In genomic region chr3:49786357-49787181, GRCh38 we compare ENCODE assay signal across 8 cellular contexts. TPM values are rescaled to one million over a fixed set of nuclear protein-coding genes. Genes with fewer than 3 reads are reported as not detected.
A peak's percentile ranks its signal among the peaks of the same experiment; 100 is the strongest.
DNase-seq lines count a peak whose midpoint lies in the region; ATAC-seq and TF ChIP-seq lines count a peak whose summit lies in the region.

IP6K1 (minus strand) TSS chr3:49786542; CDS start chr3:49748040, 38,502 bp downstream.

- WGBS in testis, 2 donors = 3% methylated on average over 25 to 52 of the region's 55 CpGs

- peaks cover 4% of the 10 kb centered on the region for H3K36me3 Mint-ChIP-seq in activated naive CD8-positive, alpha-beta T cell

- no peak for TF ChIP-seq CTCF in GM10266 (IDR thresholded peaks at IDR 0.05; ENCODE audit: control insufficient read depth, insufficient read depth, low read depth, missing control alignments)
- no peak for TF ChIP-seq CTCF in omental fat pad (IDR thresholded peaks at IDR 0.05)
- TF ChIP-seq CTCF in testis (IDR thresholded peaks at IDR 0.05) = no peak

- H3K4me3 Mint-ChIP-seq in activated naive CD8-positive, alpha-beta T cell = peak within 1 kb of the TSS; percentile 95

- ATAC-seq in HG02623 (IDR thresholded peaks at IDR 0.05; ENCODE audit: unreplicated experiment) = peak; percentile 97
- peak; percentile 99 for ATAC-seq in omental fat pad (ENCODE audit: low FRiP score)

- TF ChIP-seq POLR2A in testis (IDR thresholded peaks at IDR 0.05) = peak; percentile 34

- peak within 1 kb of the TSS; percentile 99 for H3K27ac ChIP-seq in testis

- intact Hi-C loops in testis (cut with DNase I; ENCODE audit: low total_unique reads) = no loop called here

- peak within 1 kb of the TSS; percentile 96 for H3K27ac Mint-ChIP-seq in activated naive CD8-positive, alpha-beta T cell

- peak within 1 kb of the TSS; percentile 93 to 96 for H3K4me3 ChIP-seq in testis

- no peaks in the 10 kb centered on the region for H3K27me3 ChIP-seq in testis

- no peaks in the 10 kb centered on the region for H3K27me3 Mint-ChIP-seq in activated naive CD8-positive, alpha-beta T cell

- DNase-seq in GM10266 (ENCODE audit: extremely low spot score) (peak; percentile 100), NCI-H1105 (lab: John Stamatoyannopoulos, UW) (peak; percentile 93), SKM-1 treated with dmso at 0.1 percent for 144 hours (lab: John Stamatoyannopoulos, UW; ENCODE audit: unreplicated experiment) (peak; percentile 99), glomerular visceral epithelial cell (ENCODE audit: extremely low spot score) (peak; percentile 100), omental fat pad (ENCODE audit: low spot score) (peak; percentile 100), testis (peak; percentile 100)

- no peaks in the 10 kb centered on the region for H3K9me3 Mint-ChIP-seq in activated naive CD8-positive, alpha-beta T cell (ENCODE audit: low read depth)

- peaks cover 34% of the 10 kb centered on the region for H3K4me1 Mint-ChIP-seq in activated naive CD8-positive, alpha-beta T cell (ENCODE audit: low read depth)

- peaks cover 33% of the 10 kb centered on the region for H3K4me1 ChIP-seq in testis

- H3K36me3 ChIP-seq in testis (ENCODE audit: low read depth, missing control alignments) = no peaks in the 10 kb centered on the region

- no peaks in the 10 kb centered on the region for H3K9me3 ChIP-seq in testis

RNA-seq across cellular contexts. Expression of gene IP6K1, which starts in this region (rescaled TPM):
- 10 to 100 TPM; 30.5 to 41.3 (median 35.8) TPM for total RNA-seq in omental fat pad
- 100 to 1,000 TPM in 1 of 2 donors, 10 to 100 TPM in 1; 97.4 to 134 TPM for total RNA-seq in testis
- polyA plus RNA-seq in testis (ENCODE audit: insufficient read depth, low read depth, low replicate concordance) = 96.0 TPM

Comparison
In these comparisons a context has a peak if more than half of its experiments do, and no peak if none do; other contexts are left out.
1. Peak in every context shown above with its lines: DNase-seq, ATAC-seq, H3K4me3 ChIP-seq and H3K27ac ChIP-seq.